14 cellular contexts compared by ENCODE assay signal in the genomic region with DNA sequence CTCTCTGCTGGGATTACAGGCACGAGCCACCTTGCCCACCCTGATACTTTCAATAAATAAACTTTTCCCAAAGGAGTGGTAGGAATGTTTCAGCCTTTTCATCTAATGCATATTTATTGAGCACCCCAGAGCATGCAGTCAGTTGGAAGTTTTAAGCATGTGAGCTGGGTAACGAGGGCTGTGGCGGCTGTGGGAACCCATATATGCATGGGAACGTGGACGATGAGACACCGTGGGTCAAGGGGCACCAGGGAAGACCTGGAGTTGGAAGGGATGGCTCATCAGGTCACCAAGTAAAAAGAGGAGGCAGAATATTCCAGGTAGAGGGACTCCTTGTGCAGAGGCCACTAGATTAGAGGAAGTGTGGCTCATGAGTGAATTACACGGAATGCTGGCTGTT.
DNase-seq lines count a peak whose midpoint lies in the region; ATAC-seq and TF ChIP-seq lines count a peak whose summit lies in the region.
"Had no signal": no experiment of that assay in that cellular context is flagged by ENCODE, and none has a peak within 500 bp of the region (broad histone marks: within the 10 kb centered on the region; RNA-seq: fewer than 3 reads in every experiment).

No MANE protein-coding gene starts in this region.

- peaks cover 41% of the 10 kb centered on the region for H3K4me1 Mint-ChIP-seq in T-helper 2 cell treated with Interferon-gamma antibody and Interleukin-4, amounts not matched to agents 5 μg/mL and 100 μg/mL, for 36 hours (ENCODE audit: low read depth)
- H3K4me1 Mint-ChIP-seq in activated B cell treated with CpG ODN at 0.5 μM for 24 hours (peaks cover 80% of the 10 kb centered on the region), nephron progenitor cell (peaks cover 37% of the 10 kb centered on the region)
- H3K4me1 Mint-ChIP-seq in activated T-cell treated with anti-CD3 and anti-CD28 coated beads, Interleukin-2, amount 50 U/mL, for 72 hours (ENCODE audit: low read depth): peaks cover 49% of the 10 kb centered on the region
- H3K4me1 Mint-ChIP-seq in activated CD4-positive, alpha-beta memory T cell treated with anti-CD3 and anti-CD28 coated beads for 36 hours (ENCODE audit: low read depth): peaks cover 48% of the 10 kb centered on the region

- no peaks in the 10 kb centered on the region for H3K27me3 Mint-ChIP-seq in T-helper 2 cell treated with Interferon-gamma antibody and Interleukin-4, amounts not matched to agents 5 μg/mL and 100 μg/mL, for 36 hours (ENCODE audit: low read depth)
- H3K27me3 Mint-ChIP-seq in activated B cell treated with CpG ODN at 0.5 μM for 24 hours: no peaks in the 10 kb centered on the region
- peaks cover 24% of the 10 kb centered on the region for H3K27me3 Mint-ChIP-seq in nephron progenitor cell (ENCODE audit: low read depth, poor library complexity)
- H3K27me3 Mint-ChIP-seq in activated T-cell treated with anti-CD3 and anti-CD28 coated beads, Interleukin-2, amount 50 U/mL, for 72 hours (ENCODE audit: low read depth): peaks cover 28% of the 10 kb centered on the region
- peaks cover 6% of the 10 kb centered on the region for H3K27me3 Mint-ChIP-seq in activated CD4-positive, alpha-beta memory T cell treated with anti-CD3 and anti-CD28 coated beads for 36 hours

- peak overlapping the region; percentile 16 for H3K27ac Mint-ChIP-seq in T-helper 2 cell treated with Interferon-gamma antibody and Interleukin-4, amounts not matched to agents 5 μg/mL and 100 μg/mL, for 36 hours
- H3K27ac Mint-ChIP-seq in activated B cell treated with CpG ODN at 0.5 μM for 24 hours (peak overlapping the region; percentile 99), nephron progenitor cell (peak overlapping the region; percentile 34)
- no peak overlapping the region for H3K27ac Mint-ChIP-seq in activated T-cell treated with anti-CD3 and anti-CD28 coated beads, Interleukin-2, amount 50 U/mL, for 72 hours
- H3K27ac Mint-ChIP-seq in activated CD4-positive, alpha-beta memory T cell treated with anti-CD3 and anti-CD28 coated beads for 36 hours: no peak overlapping the region

- TF ChIP-seq CTCF in activated B cell treated with CpG ODN at 0.5 μM for 24 hours (IDR thresholded peaks at IDR 0.05) (no peak), nephron progenitor cell (IDR thresholded peaks at IDR 0.05) (no peak)

- intact Hi-C loops in activated B cell treated with CpG ODN at 0.5 μM for 24 hours (cut with micrococcal nuclease): loop anchor here (1.0 to 2.0 kb wide), 5 partner anchors 14 to 344 kb away; partner anchors contain the start of gene ANKRD33B
- intact Hi-C loops in activated CD4-positive, alpha-beta memory T cell treated with anti-CD3 and anti-CD28 coated beads for 36 hours (cut with micrococcal nuclease): loop anchor here (1.0 to 2.0 kb wide), 2 partner anchors 176 to 344 kb away; no protein-coding TSS in a partner anchor

- no peak for DNase-seq in T-helper 2 cell treated with Interferon-gamma antibody and Interleukin-4, amounts not matched to agents 5 μg/mL and 100 μg/mL, for 36 hours (ENCODE audit: low spot score)
- no peak for DNase-seq in T-helper 2 cell
- no peak for DNase-seq in activated B cell treated with CpG ODN at 0.5 μM for 24 hours
- no peak for DNase-seq in nephron progenitor cell
- no peak for DNase-seq in activated T-cell treated with anti-CD3 and anti-CD28 coated beads, Interleukin-2, amount 50 U/mL, for 72 hours
- DNase-seq in stimulated activated CD4-positive, alpha-beta T cell treated with anti-CD3 and anti-CD28 coated beads, Interleukin-4, amount 100 ng/mL, for 24 hours: no peak
- no peak for DNase-seq in activated CD4-positive, alpha-beta memory T cell treated with anti-CD3 and anti-CD28 coated beads for 36 hours
- DNase-seq: BE2C, Karpas-422, MG63, NCI-H510A, PC-9 had no signal

- peaks cover 5% of the 10 kb centered on the region for H3K9me3 Mint-ChIP-seq in T-helper 2 cell treated with Interferon-gamma antibody and Interleukin-4, amounts not matched to agents 5 μg/mL and 100 μg/mL, for 36 hours
- H3K9me3 Mint-ChIP-seq in activated B cell treated with CpG ODN at 0.5 μM for 24 hours: no peaks in the 10 kb centered on the region
- H3K9me3 Mint-ChIP-seq in nephron progenitor cell: no peaks in the 10 kb centered on the region
- H3K9me3 Mint-ChIP-seq in activated T-cell treated with anti-CD3 and anti-CD28 coated beads, Interleukin-2, amount 50 U/mL, for 72 hours: no peaks in the 10 kb centered on the region
- H3K9me3 Mint-ChIP-seq in activated CD4-positive, alpha-beta memory T cell treated with anti-CD3 and anti-CD28 coated beads for 36 hours: peaks cover 3% of the 10 kb centered on the region
- H3K9me3 Mint-ChIP-seq: CD8-positive, alpha-beta memory T cell had no signal

- POLR2A ChIA-PET in activated B cell treated with CpG ODN at 0.5 μM for 24 hours (lab: Charles Lee): interaction anchor here (1.0 to 6.4 kb wide), 5 partner anchors 16 to 65 kb away, joined by 3 to 54 read pairs (median 4); partner anchors contain the start of gene ANKRD33B
- POLR2A ChIA-PET in activated CD4-positive, alpha-beta memory T cell treated with anti-CD3 and anti-CD28 coated beads for 36 hours (lab: Charles Lee): interaction anchor here (1.3 kb wide), 1 partner anchor 57 kb away, joined by 3 read pairs; no protein-coding TSS in a partner anchor

- ATAC-seq in activated B cell treated with CpG ODN at 0.5 μM for 24 hours (ENCODE audit: low read depth): no peak
- ATAC-seq in HG02981 (IDR thresholded peaks at IDR 0.05; ENCODE audit: unreplicated experiment): no peak
- no peak for ATAC-seq in activated T-cell treated with anti-CD3 and anti-CD28 coated beads, Interleukin-2, amount 50 U/mL, for 72 hours (replicated peaks in 1 of 2)

- H3K36me3 Mint-ChIP-seq in T-helper 2 cell treated with Interferon-gamma antibody and Interleukin-4, amounts not matched to agents 5 μg/mL and 100 μg/mL, for 36 hours (ENCODE audit: low read depth): peaks cover 3% of the 10 kb centered on the region
- peaks cover 44% of the 10 kb centered on the region for H3K36me3 Mint-ChIP-seq in activated B cell treated with CpG ODN at 0.5 μM for 24 hours (ENCODE audit: low read depth)
- no peaks in the 10 kb centered on the region for H3K36me3 Mint-ChIP-seq in nephron progenitor cell (ENCODE audit: low read depth)
- H3K36me3 Mint-ChIP-seq in activated T-cell treated with anti-CD3 and anti-CD28 coated beads, Interleukin-2, amount 50 U/mL, for 72 hours (ENCODE audit: insufficient read depth in 2 of 2): peaks cover 6% of the 10 kb centered on the region in 2 donors
- peaks cover 2% of the 10 kb centered on the region for H3K36me3 Mint-ChIP-seq in activated CD4-positive, alpha-beta memory T cell treated with anti-CD3 and anti-CD28 coated beads for 36 hours
- H3K36me3 Mint-ChIP-seq: CD8-positive, alpha-beta memory T cell had no signal

- no peak overlapping the region for H3K4me3 Mint-ChIP-seq in T-helper 2 cell treated with Interferon-gamma antibody and Interleukin-4, amounts not matched to agents 5 μg/mL and 100 μg/mL, for 36 hours
- H3K4me3 Mint-ChIP-seq in activated B cell treated with CpG ODN at 0.5 μM for 24 hours (no peak overlapping the region), nephron progenitor cell (no peak overlapping the region)
- no peak overlapping the region for H3K4me3 Mint-ChIP-seq in activated T-cell treated with anti-CD3 and anti-CD28 coated beads, Interleukin-2, amount 50 U/mL, for 72 hours
- H3K4me3 Mint-ChIP-seq in activated CD4-positive, alpha-beta memory T cell treated with anti-CD3 and anti-CD28 coated beads for 36 hours: no peak overlapping the region

- CTCF ChIA-PET in activated B cell treated with CpG ODN at 0.5 μM for 24 hours (lab: Charles Lee): interaction anchor here (0.8 to 7.5 kb wide), 10 partner anchors 15 to 205 kb away, joined by 3 to 156 read pairs (median 15); no protein-coding TSS in a partner anchor
- CTCF ChIA-PET in activated CD4-positive, alpha-beta memory T cell treated with anti-CD3 and anti-CD28 coated beads for 36 hours (lab: Charles Lee): interaction anchor here (0.7 to 6.1 kb wide), 17 partner anchors 8 to 344 kb away, joined by 3 to 154 read pairs (median 7); partner anchors contain the start of gene DAP

Comparison
In these comparisons a context has a peak if more than half of its experiments do, and no peak if none do; other contexts are left out.
1. H3K27ac Mint-ChIP-seq: peak in T-helper 2 cell treated with Interferon-gamma antibody and Interleukin-4, amounts not matched to agents 5 μg/mL and 100 μg/mL, for 36 hours (single experiment), activated B cell treated with CpG ODN at 0.5 μM for 24 hours (single experiment) and nephron progenitor cell (single experiment); none in activated T-cell treated with anti-CD3 and anti-CD28 coated beads, Interleukin-2, amount 50 U/mL, for 72 hours (single experiment) and activated CD4-positive, alpha-beta memory T cell treated with anti-CD3 and anti-CD28 coated beads for 36 hours (single experiment).